ENCODE assay signal across 12 cellular contexts in the genomic region with DNA sequence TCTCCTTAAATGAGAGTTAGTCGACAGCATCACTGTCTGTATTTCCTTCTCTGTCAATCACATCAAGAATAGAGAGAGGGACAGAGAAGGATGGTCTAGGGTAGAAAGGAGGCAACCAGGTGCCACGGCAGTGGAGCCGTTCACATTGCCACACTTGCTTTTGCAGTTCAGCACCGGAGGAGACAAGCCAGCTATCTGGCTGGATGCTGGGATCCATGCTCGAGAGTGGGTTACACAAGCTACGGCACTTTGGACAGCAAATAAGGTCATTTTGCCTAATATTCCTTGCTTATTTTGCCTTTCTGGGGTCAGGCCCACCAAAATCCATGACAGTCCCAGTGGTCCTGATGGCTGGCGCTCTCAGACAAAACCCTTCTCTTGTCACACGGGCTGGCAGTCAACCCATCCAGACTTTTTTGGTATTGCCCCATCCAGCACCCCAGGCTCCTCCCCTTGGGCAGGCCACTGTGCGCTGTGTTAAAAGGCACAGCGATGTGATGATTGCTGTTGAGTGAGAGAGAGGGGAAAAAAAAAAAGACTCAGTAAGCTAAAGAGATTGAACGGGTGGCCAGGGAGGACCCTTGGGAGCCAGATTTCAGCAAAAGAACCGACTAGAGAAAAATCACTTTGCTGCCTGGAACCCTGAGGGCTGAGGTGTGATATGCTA. TPM values are rescaled to one million over a fixed set of nuclear protein-coding genes. Genes with fewer than 3 reads are reported as not detected.
DNase-seq lines count a peak whose midpoint lies in the region; ATAC-seq and TF ChIP-seq lines count a peak whose summit lies in the region.
"Had no signal": no experiment of that assay in that cellular context is flagged by ENCODE, and none has a peak within 500 bp of the region (broad histone marks: within the 10 kb centered on the region; RNA-seq: fewer than 3 reads in every experiment).

No MANE protein-coding gene starts in this region.

- H3K4me1 Mint-ChIP-seq in activated naive CD8-positive, alpha-beta T cell treated with anti-CD3 and anti-CD28 coated beads for 36 hours: peaks cover 21% of the 10 kb centered on the region
- H3K4me1 Mint-ChIP-seq in activated naive CD8-positive, alpha-beta T cell treated with anti-CD3 and anti-CD28 coated beads, Interleukin-2, amount 50 U/mL, for 24 hours: peaks cover 22% of the 10 kb centered on the region

- no peaks in the 10 kb centered on the region for H3K36me3 Mint-ChIP-seq in activated naive CD8-positive, alpha-beta T cell treated with anti-CD3 and anti-CD28 coated beads for 36 hours
- H3K36me3 Mint-ChIP-seq in activated naive CD8-positive, alpha-beta T cell treated with anti-CD3 and anti-CD28 coated beads, Interleukin-2, amount 50 U/mL, for 24 hours (ENCODE audit: low read depth): no peaks in the 10 kb centered on the region
- H3K36me3 Mint-ChIP-seq: activated CD8-positive, alpha-beta memory T cell treated with anti-CD3 and anti-CD28 coated beads, Interleukin-2, amount 10 ng/mL, durations not matched to agents 7 days and 5 days had no signal

- no peaks in the 10 kb centered on the region for H3K9me3 Mint-ChIP-seq in activated naive CD8-positive, alpha-beta T cell treated with anti-CD3 and anti-CD28 coated beads for 36 hours
- no peaks in the 10 kb centered on the region for H3K9me3 Mint-ChIP-seq in activated naive CD8-positive, alpha-beta T cell treated with anti-CD3 and anti-CD28 coated beads, Interleukin-2, amount 50 U/mL, for 24 hours

- no peak for TF ChIP-seq CTCF in uterus (IDR thresholded peaks at IDR 0.05)

- TF ChIP-seq POLR2A in uterus (IDR thresholded peaks at IDR 0.05): no peak

- peak overlapping the region; percentile 14 for H3K27ac Mint-ChIP-seq in activated naive CD8-positive, alpha-beta T cell treated with anti-CD3 and anti-CD28 coated beads for 36 hours
- no peak overlapping the region for H3K27ac Mint-ChIP-seq in activated naive CD8-positive, alpha-beta T cell treated with anti-CD3 and anti-CD28 coated beads, Interleukin-2, amount 50 U/mL, for 24 hours
- H3K27ac Mint-ChIP-seq: activated CD8-positive, alpha-beta memory T cell treated with anti-CD3 and anti-CD28 coated beads, Interleukin-2, amount 10 ng/mL, durations not matched to agents 7 days and 5 days had no signal

- no peaks in the 10 kb centered on the region for H3K9me3 ChIP-seq in SJCRH30 (replicated peaks)
- H3K9me3 ChIP-seq in uterus: no peaks in the 10 kb centered on the region
- H3K9me3 ChIP-seq: SJSA1 had no signal

- peak overlapping the region; percentile 98 for H3K27ac ChIP-seq in SJCRH30
- peak overlapping the region; percentile 74 to 86 for H3K27ac ChIP-seq in uterus
- H3K27ac ChIP-seq: SJSA1 had no signal

- H3K4me3 Mint-ChIP-seq in activated naive CD8-positive, alpha-beta T cell treated with anti-CD3 and anti-CD28 coated beads for 36 hours: no peak overlapping the region
- H3K4me3 Mint-ChIP-seq in activated naive CD8-positive, alpha-beta T cell treated with anti-CD3 and anti-CD28 coated beads, Interleukin-2, amount 50 U/mL, for 24 hours: no peak overlapping the region
- H3K4me3 Mint-ChIP-seq: activated CD8-positive, alpha-beta memory T cell treated with anti-CD3 and anti-CD28 coated beads, Interleukin-2, amount 10 ng/mL, durations not matched to agents 7 days and 5 days had no signal

- intact Hi-C loops in uterus (cut with DNase I; ENCODE audit: low total_unique reads): loop anchor here (10.0 kb wide), 1 partner anchor 210 kb away; no protein-coding TSS in a partner anchor

- H3K4me1 ChIP-seq in SJCRH30: peaks cover 56% of the 10 kb centered on the region
- no peaks in the 10 kb centered on the region for H3K4me1 ChIP-seq in uterus
- H3K4me1 ChIP-seq: SJSA1 had no signal

- H3K27me3 Mint-ChIP-seq in activated naive CD8-positive, alpha-beta T cell treated with anti-CD3 and anti-CD28 coated beads for 36 hours: peaks cover 6% of the 10 kb centered on the region
- H3K27me3 Mint-ChIP-seq in activated naive CD8-positive, alpha-beta T cell treated with anti-CD3 and anti-CD28 coated beads, Interleukin-2, amount 50 U/mL, for 24 hours: peaks cover 11% of the 10 kb centered on the region

- H3K36me3 ChIP-seq in SJCRH30 (no peaks in the 10 kb centered on the region), uterus (no peaks in the 10 kb centered on the region)
- H3K36me3 ChIP-seq: SJSA1 had no signal

- H3K4me3 ChIP-seq in SJCRH30 (peak overlapping the region; percentile 55), uterus (no peak overlapping the region)
- H3K4me3 ChIP-seq: SJSA1 had no signal

- no peak for DNase-seq in activated naive CD8-positive, alpha-beta T cell treated with anti-CD3 and anti-CD28 coated beads for 36 hours
- DNase-seq in activated naive CD8-positive, alpha-beta T cell treated with anti-CD3 and anti-CD28 coated beads, Interleukin-2, amount 50 U/mL, for 24 hours: no peak
- DNase-seq in SJCRH30: peak; percentile 90 to 94
- DNase-seq in iPS-NIHi7 (ENCODE audit: extremely low spot score): peak; percentile 43
- no peak for DNase-seq in uterus
- DNase-seq in NK-92 (lab: John Stamatoyannopoulos, UW; ENCODE audit: unreplicated experiment): no peak
- DNase-seq: activated CD8-positive, alpha-beta memory T cell treated with anti-CD3 and anti-CD28 coated beads, Interleukin-2, amount 10 ng/mL, durations not matched to agents 7 days and 5 days; dermis blood vessel endothelial cell had no signal

- no peak for ATAC-seq in activated naive CD8-positive, alpha-beta T cell treated with anti-CD3 and anti-CD28 coated beads, Interleukin-2, amount 50 U/mL, for 24 hours
- ATAC-seq in GM18502 (IDR thresholded peaks at IDR 0.05; ENCODE audit: poor library complexity, unreplicated experiment) (no peak), GM19467 (IDR thresholded peaks at IDR 0.05; ENCODE audit: unreplicated experiment) (no peak)
- ATAC-seq: activated CD8-positive, alpha-beta memory T cell treated with anti-CD3 and anti-CD28 coated beads, Interleukin-2, amount 10 ng/mL, durations not matched to agents 7 days and 5 days had no signal

- H3K27me3 ChIP-seq in SJCRH30: no peaks in the 10 kb centered on the region
- no peaks in the 10 kb centered on the region for H3K27me3 ChIP-seq in uterus
- H3K27me3 ChIP-seq: SJSA1 had no signal

RNA-seq across cellular contexts. Expression of gene CPA2, which starts 8.5 kb away (rescaled TPM):
- under 1 TPM in 1 of 2 experiments, not detected in 1; 0.16 TPM for total RNA-seq in activated naive CD8-positive, alpha-beta T cell treated with anti-CD3 and anti-CD28 coated beads for 36 hours
- total RNA-seq in SJCRH30 (2014; rRNA removed; shearing (Covaris generic)): 1.9 and 2.0 TPM in 2 replicates
- 1 to 10 TPM in 1 of 4 donors, not detected in 3; 1.2 TPM for total RNA-seq in uterus
- total RNA-seq: activated CD8-positive, alpha-beta memory T cell treated with anti-CD3 and anti-CD28 coated beads, Interleukin-2, amount 10 ng/mL, durations not matched to agents 7 days and 5 days; dermis blood vessel endothelial cell; frontal cortex; SJSA1 had no signal

RNA-seq across cellular contexts. Expression of gene CPA4, which starts 17.8 kb away (rescaled TPM):
- total RNA-seq in activated naive CD8-positive, alpha-beta T cell treated with anti-CD3 and anti-CD28 coated beads for 36 hours: not detected
- 3.2 and 4.8 TPM in 2 replicates for total RNA-seq in SJCRH30 (2014; rRNA removed; shearing (Covaris generic))
- 1 to 10 TPM in 1 of 4 donors, not detected in 3; 1.3 TPM for total RNA-seq in uterus
- total RNA-seq: activated CD8-positive, alpha-beta memory T cell treated with anti-CD3 and anti-CD28 coated beads, Interleukin-2, amount 10 ng/mL, durations not matched to agents 7 days and 5 days had no signal

Comparison
In these comparisons a context has a peak if more than half of its experiments do, and no peak if none do; other contexts are left out.
1. DNase-seq: peak in SJCRH30 (2 of 2) and iPS-NIHi7 (single experiment); none in activated naive CD8-positive, alpha-beta T cell treated with anti-CD3 and anti-CD28 coated beads for 36 hours (single experiment), activated naive CD8-positive, alpha-beta T cell treated with anti-CD3 and anti-CD28 coated beads, Interleukin-2, amount 50 U/mL, for 24 hours (single experiment), uterus (0 of 2) and NK-92 (single experiment).